Comparison of ENCODE assay signal across 8 cellular contexts in genomic region chr1:23593556-23594148, GRCh38. TPM values are rescaled to one million over a fixed set of nuclear protein-coding genes. Genes with fewer than 3 reads are reported as not detected.
DNase-seq lines count a peak whose midpoint lies in the region; ATAC-seq and TF ChIP-seq lines count a peak whose summit lies in the region.

No MANE protein-coding gene starts in this region.

- no peak overlapping the region for H3K4me3 Mint-ChIP-seq in activated naive CD8-positive, alpha-beta T cell treated with anti-CD3 and anti-CD28 coated beads, Interleukin-2, amount 10 ng/mL, durations not matched to agents 7 days and 5 days
- H3K4me3 Mint-ChIP-seq in activated naive CD8-positive, alpha-beta T cell treated with anti-CD3 and anti-CD28 coated beads for 36 hours = no peak overlapping the region

- TF ChIP-seq CTCF in foreskin keratinocyte (conservative IDR thresholded peaks at IDR 0.05) = no peak
- TF ChIP-seq CTCF in vagina (IDR thresholded peaks at IDR 0.05) = no peak

- peak overlapping the region; percentile 58 for H3K27ac Mint-ChIP-seq in activated naive CD8-positive, alpha-beta T cell treated with anti-CD3 and anti-CD28 coated beads, Interleukin-2, amount 10 ng/mL, durations not matched to agents 7 days and 5 days
- H3K27ac Mint-ChIP-seq in activated naive CD8-positive, alpha-beta T cell treated with anti-CD3 and anti-CD28 coated beads for 36 hours = no peak overlapping the region

- no peak for TF ChIP-seq POLR2A in vagina (IDR thresholded peaks at IDR 0.05)

- ATAC-seq in activated naive CD8-positive, alpha-beta T cell treated with anti-CD3 and anti-CD28 coated beads, Interleukin-2, amount 10 ng/mL, durations not matched to agents 7 days and 5 days (ENCODE audit: low read depth) = no peak
- peak; percentile 84 for ATAC-seq in foreskin keratinocyte
- ATAC-seq in HG02884 (IDR thresholded peaks at IDR 0.05; ENCODE audit: unreplicated experiment) = no peak
- ATAC-seq in HG03520 (IDR thresholded peaks at IDR 0.05; ENCODE audit: unreplicated experiment) = no peak

- H3K27me3 ChIP-seq in foreskin keratinocyte = no peaks in the 10 kb centered on the region
- no peaks in the 10 kb centered on the region for H3K27me3 ChIP-seq in vagina

- H3K4me1 ChIP-seq in foreskin keratinocyte = peaks cover 33% of the 10 kb centered on the region
- H3K4me1 ChIP-seq in vagina = peaks cover 34% of the 10 kb centered on the region

- POLR2A ChIA-PET in activated naive CD8-positive, alpha-beta T cell treated with anti-CD3 and anti-CD28 coated beads, Interleukin-2, amount 10 ng/mL, durations not matched to agents 7 days and 5 days (lab: Charles Lee) = interaction anchor here (1.2 to 6.2 kb wide), 8 partner anchors 7 to 38 kb away, joined by 3 to 74 read pairs (median 24); partner anchors contain the start of gene ID3

- no peak overlapping the region for H3K4me3 ChIP-seq in vagina

- H3K4me1 Mint-ChIP-seq in activated naive CD8-positive, alpha-beta T cell treated with anti-CD3 and anti-CD28 coated beads, Interleukin-2, amount 10 ng/mL, durations not matched to agents 7 days and 5 days = peaks cover 74% of the 10 kb centered on the region
- peaks cover 82% of the 10 kb centered on the region for H3K4me1 Mint-ChIP-seq in activated naive CD8-positive, alpha-beta T cell treated with anti-CD3 and anti-CD28 coated beads for 36 hours

- H3K36me3 Mint-ChIP-seq in activated naive CD8-positive, alpha-beta T cell treated with anti-CD3 and anti-CD28 coated beads, Interleukin-2, amount 10 ng/mL, durations not matched to agents 7 days and 5 days = no peaks in the 10 kb centered on the region
- no peaks in the 10 kb centered on the region for H3K36me3 Mint-ChIP-seq in activated naive CD8-positive, alpha-beta T cell treated with anti-CD3 and anti-CD28 coated beads for 36 hours

- no peak for DNase-seq in activated naive CD8-positive, alpha-beta T cell treated with anti-CD3 and anti-CD28 coated beads, Interleukin-2, amount 10 ng/mL, durations not matched to agents 7 days and 5 days
- no peak for DNase-seq in activated naive CD8-positive, alpha-beta T cell treated with anti-CD3 and anti-CD28 coated beads for 36 hours
- DNase-seq in NCI-H446 treated with DMSO at 0.1 percent for 48 hours (lab: John Stamatoyannopoulos, UW) = peak; percentile 53
- peak; percentile 96 for DNase-seq in foreskin keratinocyte
- no peak for DNase-seq in vagina (ENCODE audit: extremely low spot score in 2 of 2)
- DNase-seq in NCI-H2227 (lab: John Stamatoyannopoulos, UW; ENCODE audit: unreplicated experiment) = no peak

- H3K9me3 Mint-ChIP-seq in activated naive CD8-positive, alpha-beta T cell treated with anti-CD3 and anti-CD28 coated beads, Interleukin-2, amount 10 ng/mL, durations not matched to agents 7 days and 5 days = no peaks in the 10 kb centered on the region
- peaks cover 2% of the 10 kb centered on the region for H3K9me3 Mint-ChIP-seq in activated naive CD8-positive, alpha-beta T cell treated with anti-CD3 and anti-CD28 coated beads for 36 hours

- H3K36me3 ChIP-seq in vagina = no peaks in the 10 kb centered on the region

- no peaks in the 10 kb centered on the region for H3K27me3 Mint-ChIP-seq in activated naive CD8-positive, alpha-beta T cell treated with anti-CD3 and anti-CD28 coated beads, Interleukin-2, amount 10 ng/mL, durations not matched to agents 7 days and 5 days
- H3K27me3 Mint-ChIP-seq in activated naive CD8-positive, alpha-beta T cell treated with anti-CD3 and anti-CD28 coated beads for 36 hours = no peaks in the 10 kb centered on the region

- intact Hi-C loops in vagina (cut with DNase I) = no loop called here

- no peaks in the 10 kb centered on the region for H3K9me3 ChIP-seq in vagina

- peak overlapping the region; percentile 98 for H3K27ac ChIP-seq in foreskin keratinocyte
- H3K27ac ChIP-seq in vagina = peak overlapping the region; percentile 49

RNA-seq across cellular contexts. Expression of gene ID3, which starts 34.4 kb away (rescaled TPM):
- 10 to 100 TPM; 44.0 to 51.1 TPM for total RNA-seq in activated naive CD8-positive, alpha-beta T cell treated with anti-CD3 and anti-CD28 coated beads, Interleukin-2, amount 10 ng/mL, durations not matched to agents 7 days and 5 days
- total RNA-seq in activated naive CD8-positive, alpha-beta T cell treated with anti-CD3 and anti-CD28 coated beads for 36 hours = 10 to 100 TPM; 59.1 to 59.5 TPM
- total RNA-seq in foreskin keratinocyte = 7.8 and 13.0 TPM in 2 replicates
- polyA plus RNA-seq in foreskin keratinocyte = 10.2 and 17.0 TPM in 2 replicates
- total RNA-seq in vagina = 358 TPM

Comparison
In these comparisons a context has a peak if more than half of its experiments do, and no peak if none do; other contexts are left out.
1. DNase-seq: peak in NCI-H446 treated with DMSO at 0.1 percent for 48 hours (single experiment) and foreskin keratinocyte (2 of 2); none in activated naive CD8-positive, alpha-beta T cell treated with anti-CD3 and anti-CD28 coated beads, Interleukin-2, amount 10 ng/mL, durations not matched to agents 7 days and 5 days (single experiment), activated naive CD8-positive, alpha-beta T cell treated with anti-CD3 and anti-CD28 coated beads for 36 hours (single experiment), vagina (0 of 2) and NCI-H2227 (single experiment).